In genomic region chr6:30541515-30542403, GRCh38 we compare ENCODE assay signal across 1 cellular context.
TF ChIP-seq lines count a peak whose summit lies in the region.

No MANE protein-coding gene starts in this region.

TF ChIP-seq in IMR-90, 13 proteins besides CTCF, POLR2A, EP300 and RAD21 (continued from another document):
- TF ChIP-seq, protein P1, sequence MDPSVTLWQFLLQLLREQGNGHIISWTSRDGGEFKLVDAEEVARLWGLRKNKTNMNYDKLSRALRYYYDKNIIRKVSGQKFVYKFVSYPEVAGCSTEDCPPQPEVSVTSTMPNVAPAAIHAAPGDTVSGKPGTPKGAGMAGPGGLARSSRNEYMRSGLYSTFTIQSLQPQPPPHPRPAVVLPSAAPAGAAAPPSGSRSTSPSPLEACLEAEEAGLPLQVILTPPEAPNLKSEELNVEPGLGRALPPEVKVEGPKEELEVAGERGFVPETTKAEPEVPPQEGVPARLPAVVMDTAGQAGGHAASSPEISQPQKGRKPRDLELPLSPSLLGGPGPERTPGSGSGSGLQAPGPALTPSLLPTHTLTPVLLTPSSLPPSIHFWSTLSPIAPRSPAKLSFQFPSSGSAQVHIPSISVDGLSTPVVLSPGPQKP (IDR thresholded peaks at IDR 0.05; ENCODE audit: borderline replicate concordance, low read depth, low read length), result no peak
- TF ChIP-seq BHLHE40 (IDR thresholded peaks at IDR 0.05; ENCODE audit: low read depth, low read length), result no peak
